ENCODE assay signal across 15 cellular contexts in genomic region chr7:7816816-7817536, GRCh38.
DNase-seq lines count a peak whose midpoint lies in the region; ATAC-seq and TF ChIP-seq lines count a peak whose summit lies in the region.
"Had no signal": no experiment of that assay in that cellular context is flagged by ENCODE, and none has a peak within 500 bp of the region (broad histone marks: within the 10 kb centered on the region; RNA-seq: fewer than 3 reads in every experiment).

No MANE protein-coding gene starts in this region.

- no peak for DNase-seq in activated CD4-positive, alpha-beta T cell treated with anti-CD3 and anti-CD28 coated beads, Interleukin-2, amount 10 ng/mL, durations not matched to agents 24 days and 14 days
- no peak for DNase-seq in activated CD4-positive, alpha-beta T cell treated with anti-CD3 and anti-CD28 coated beads, Interleukin-2, amount 50 U/mL, for 48 hours
- peak; percentile 51 for DNase-seq in activated CD4-positive, alpha-beta memory T cell treated with anti-CD3 and anti-CD28 coated beads for 36 hours
- DNase-seq in neural crest cell (ENCODE audit: low read depth, low spot score) (no peak), germinal center (ENCODE audit: low spot score) (no peak), Caco-2 (no peak), G401 (ENCODE audit: low spot score) (no peak)
- DNase-seq: activated T-cell treated with anti-CD3 and anti-CD28 coated beads, Interleukin-2, amount 50 U/mL, for 48 hours; left ventricle myocardium superior; NCI-H2171; nephron progenitor cell; SK-N-SH had no signal

- no TSS peak for BruUV-seq in Caco-2 (replicated peaks; lab: Mats Ljungman, UMichigan)

- POLR2A ChIA-PET in activated CD4-positive, alpha-beta memory T cell treated with anti-CD3 and anti-CD28 coated beads for 36 hours (lab: Charles Lee) = no interaction called here
- POLR2A ChIA-PET in Caco-2 (lab: Charles Lee) = no interaction called here

- H3K27ac Mint-ChIP-seq in activated CD4-positive, alpha-beta T cell treated with anti-CD3 and anti-CD28 coated beads, Interleukin-2, amount 10 ng/mL, durations not matched to agents 24 days and 14 days = no peak overlapping the region
- no peak overlapping the region for H3K27ac Mint-ChIP-seq in activated CD4-positive, alpha-beta memory T cell treated with anti-CD3 and anti-CD28 coated beads for 36 hours
- peak overlapping the region; percentile 5 for H3K27ac Mint-ChIP-seq in neural crest cell (ENCODE audit: unreplicated experiment)
- no peak overlapping the region for H3K27ac Mint-ChIP-seq in Caco-2 (ENCODE audit: unreplicated experiment)
- H3K27ac Mint-ChIP-seq: nephron progenitor cell had no signal

- H3K9me3 Mint-ChIP-seq in activated CD4-positive, alpha-beta T cell treated with anti-CD3 and anti-CD28 coated beads, Interleukin-2, amount 10 ng/mL, durations not matched to agents 24 days and 14 days = peaks cover 9% of the 10 kb centered on the region
- no peaks in the 10 kb centered on the region for H3K9me3 Mint-ChIP-seq in activated CD4-positive, alpha-beta memory T cell treated with anti-CD3 and anti-CD28 coated beads for 36 hours
- peaks cover 4% of the 10 kb centered on the region for H3K9me3 Mint-ChIP-seq in neural crest cell
- H3K9me3 Mint-ChIP-seq in Caco-2 (ENCODE audit: unreplicated experiment) = no peaks in the 10 kb centered on the region
- H3K9me3 Mint-ChIP-seq: nephron progenitor cell had no signal

- no peaks in the 10 kb centered on the region for H3K27me3 ChIP-seq in Caco-2 (replicated peaks; ENCODE audit: control insufficient read depth, insufficient read depth, low read length)

- intact Hi-C loops in activated CD4-positive, alpha-beta T cell treated with anti-CD3 and anti-CD28 coated beads, Interleukin-2, amount 10 ng/mL, durations not matched to agents 24 days and 14 days (cut with micrococcal nuclease) = no loop called here
- intact Hi-C loops in activated CD4-positive, alpha-beta memory T cell treated with anti-CD3 and anti-CD28 coated beads for 36 hours (cut with micrococcal nuclease) = loop anchor here (2.0 to 5.0 kb wide), 2 partner anchors 14 to 155 kb away; no protein-coding TSS in a partner anchor
- intact Hi-C loops in Caco-2 (cut with micrococcal nuclease; ENCODE audit: unreplicated experiment) = no loop called here

- H3K4me1 Mint-ChIP-seq in activated CD4-positive, alpha-beta T cell treated with anti-CD3 and anti-CD28 coated beads, Interleukin-2, amount 10 ng/mL, durations not matched to agents 24 days and 14 days = peaks cover 24% of the 10 kb centered on the region
- peaks cover 39% of the 10 kb centered on the region for H3K4me1 Mint-ChIP-seq in activated CD4-positive, alpha-beta memory T cell treated with anti-CD3 and anti-CD28 coated beads for 36 hours (ENCODE audit: low read depth)
- H3K4me1 Mint-ChIP-seq in neural crest cell = peaks cover 12% of the 10 kb centered on the region
- peaks cover 21% of the 10 kb centered on the region for H3K4me1 Mint-ChIP-seq in Caco-2 (ENCODE audit: low read depth, unreplicated experiment)

- no peaks in the 10 kb centered on the region; the same call in 1 of the 2 replicates for H3K36me3 ChIP-seq in Caco-2 (ENCODE audit: control insufficient read depth, insufficient read depth, low read length)

- peak; percentile 27 for ATAC-seq in GM19351 (IDR thresholded peaks at IDR 0.05; ENCODE audit: unreplicated experiment)
- ATAC-seq: A549, sciatic nerve had no signal

- H3K36me3 Mint-ChIP-seq in activated CD4-positive, alpha-beta T cell treated with anti-CD3 and anti-CD28 coated beads, Interleukin-2, amount 10 ng/mL, durations not matched to agents 24 days and 14 days (ENCODE audit: low read depth) = peaks cover 14% of the 10 kb centered on the region
- H3K36me3 Mint-ChIP-seq in activated CD4-positive, alpha-beta memory T cell treated with anti-CD3 and anti-CD28 coated beads for 36 hours = peaks cover 8% of the 10 kb centered on the region
- H3K36me3 Mint-ChIP-seq in neural crest cell (ENCODE audit: low read depth) (peaks cover 7% of the 10 kb centered on the region), Caco-2 (ENCODE audit: insufficient read depth, unreplicated experiment) (peaks cover 4% of the 10 kb centered on the region)

- TF ChIP-seq CTCF in neural crest cell (conservative IDR thresholded peaks at IDR 0.05) = no peak
- TF ChIP-seq CTCF in Caco-2 (IDR thresholded peaks at IDR 0.05; ENCODE audit: insufficient read depth in 1 of 2, low read depth in 1 of 2, low read length in 1 of 2, severe bottlenecking in 1 of 2, unreplicated experiment in 1 of 2) = no peak

- no peaks in the 10 kb centered on the region for H3K9me3 ChIP-seq in Caco-2
- H3K9me3 ChIP-seq: A549, SK-N-SH had no signal

- in situ Hi-C loops in G401 (cut with HindIII; ENCODE audit: low sequenced_read_pairs) = no loop called here

- peaks cover 9% of the 10 kb centered on the region for H3K4me1 ChIP-seq in Caco-2

- H3K27me3 Mint-ChIP-seq in activated CD4-positive, alpha-beta T cell treated with anti-CD3 and anti-CD28 coated beads, Interleukin-2, amount 10 ng/mL, durations not matched to agents 24 days and 14 days = no peaks in the 10 kb centered on the region
- H3K27me3 Mint-ChIP-seq in activated CD4-positive, alpha-beta memory T cell treated with anti-CD3 and anti-CD28 coated beads for 36 hours = no peaks in the 10 kb centered on the region
- no peaks in the 10 kb centered on the region for H3K27me3 Mint-ChIP-seq in neural crest cell (ENCODE audit: low read depth)
- H3K27me3 Mint-ChIP-seq in Caco-2 (ENCODE audit: insufficient read depth, unreplicated experiment) = no peaks in the 10 kb centered on the region

- H3K4me3 Mint-ChIP-seq in activated CD4-positive, alpha-beta T cell treated with anti-CD3 and anti-CD28 coated beads, Interleukin-2, amount 10 ng/mL, durations not matched to agents 24 days and 14 days = peak overlapping the region; percentile 39
- no peak overlapping the region for H3K4me3 Mint-ChIP-seq in activated CD4-positive, alpha-beta memory T cell treated with anti-CD3 and anti-CD28 coated beads for 36 hours
- H3K4me3 Mint-ChIP-seq in neural crest cell = no peak overlapping the region
- H3K4me3 Mint-ChIP-seq in Caco-2 (ENCODE audit: unreplicated experiment) = no peak overlapping the region
- H3K4me3 Mint-ChIP-seq: nephron progenitor cell had no signal

- H3K4me3 ChIP-seq in Caco-2 (ENCODE audit: low read depth, low read length) = no peak overlapping the region
- H3K4me3 ChIP-seq: A549 had no signal

- CTCF ChIA-PET in activated CD4-positive, alpha-beta memory T cell treated with anti-CD3 and anti-CD28 coated beads for 36 hours (lab: Charles Lee) = no interaction called here
- CTCF ChIA-PET in Caco-2 (lab: Charles Lee) = no interaction called here
